23 cellular contexts compared by ENCODE assay signal in genomic region chr3:138455801-138456716, GRCh38. TPM values are rescaled to one million over a fixed set of nuclear protein-coding genes. Genes with fewer than 3 reads are reported as not detected.
DNase-seq lines count a peak whose midpoint lies in the region; ATAC-seq, FAIRE-seq and TF ChIP-seq lines count a peak whose summit lies in the region.
"Had no signal": no experiment of that assay in that cellular context is flagged by ENCODE, and none has a peak within 500 bp of the region (broad histone marks: within the 10 kb centered on the region; RNA-seq: fewer than 3 reads in every experiment).

No MANE protein-coding gene starts in this region.

- ATAC-seq in K562 (no peak), GM21526 (IDR thresholded peaks at IDR 0.05; ENCODE audit: low FRiP score, unreplicated experiment) (no peak)
- ATAC-seq: activated naive CD8-positive, alpha-beta T cell treated with anti-CD3 and anti-CD28 coated beads, Interleukin-2, amount 50 U/mL, for 24 hours; effector memory CD8-positive, alpha-beta T cell; pancreas had no signal

- no peak for TF ChIP-seq EP300 in K562 (IDR thresholded peaks at IDR 0.05; ENCODE audit: low read length)

- no peaks in the 10 kb centered on the region for H3K9me2 ChIP-seq in GM23248 (ENCODE audit: insufficient read depth)

- POLR2A ChIA-PET in K562 (lab: Yijun Ruan, JAX), result interaction anchor here (0.6 kb wide), 2 partner anchors 103 to 1805 kb away, joined by 3 read pairs; no protein-coding TSS in a partner anchor

- in situ Hi-C loops in GM23248 (cut with MboI) (loop anchor here (25.0 kb wide), 1 partner anchor 456 kb away; no protein-coding TSS in a partner anchor), K562 (cut with MboI) (no loop called here)

- TF ChIP-seq RAD21 in K562 (CRISPR knock-in tag; conservative IDR thresholded peaks at IDR 0.05 in 1 of 2, IDR thresholded peaks at IDR 0.05 in 1 of 2), result no peak

- H2AFZ ChIP-seq in GM23248, result no peak overlapping the region
- H2AFZ ChIP-seq in K562 (ENCODE audit: low read depth, low read length), result no peak overlapping the region

- TF ChIP-seq POLR2A in K562 (conservative IDR thresholded peaks at IDR 0.05), result no peak

- no peak overlapping the region for H3K27ac ChIP-seq in GM23248
- no peak overlapping the region for H3K27ac ChIP-seq in K562 (ENCODE audit: extremely low read depth, low read depth, low read length)
- H3K27ac ChIP-seq: pancreas had no signal

- TF ChIP-seq CTCF in K562 (IDR thresholded peaks at IDR 0.05 in 2 of 3, conservative IDR thresholded peaks at IDR 0.05 in 1 of 3; ENCODE audit: insufficient read depth in 2 of 3, low read depth in 1 of 3, low read length in 3 of 3), result no peak

- no peaks in the 10 kb centered on the region for H3K27me3 ChIP-seq in GM23248 (replicated peaks; ENCODE audit: insufficient read depth)
- H3K27me3 ChIP-seq in K562 (ENCODE audit: control insufficient read depth in 2 of 2, insufficient read depth in 2 of 2, low read length in 2 of 2), result peaks cover 6 to 47% of the 10 kb centered on the region in 2 experiments; a peak in 3 of 5 replicates
- H3K27me3 ChIP-seq: pancreas had no signal

- H4K20me1 ChIP-seq in GM23248 (ENCODE audit: insufficient read depth) (no peaks in the 10 kb centered on the region), K562 (replicated peaks; ENCODE audit: control insufficient read depth, insufficient read depth, low read length) (0 out of 2 replicates have a peak, but pooled peaks cover 4% of the 10 kb centered on the region)

- H3K36me3 ChIP-seq in GM23248 (ENCODE audit: low read depth), result no peaks in the 10 kb centered on the region
- H3K36me3 ChIP-seq in K562 (ENCODE audit: control insufficient read depth, insufficient read depth, low read length), result no peaks in the 10 kb centered on the region
- H3K36me3 ChIP-seq: pancreas had no signal

- FAIRE-seq in K562 (lab: Jason Lieb, UNC), result no peak
- FAIRE-seq: G401.6, GM12891, pancreas, RCC 7860, small intestine, TTC549 had no signal

- no peaks in the 10 kb centered on the region for H3K9me3 ChIP-seq in GM23248 (ENCODE audit: low read depth)
- H3K9me3 ChIP-seq in K562 (replicated peaks; ENCODE audit: control insufficient read depth, insufficient read depth, low read depth, low read length), result no peaks in the 10 kb centered on the region
- H3K9me3 ChIP-seq: pancreas had no signal

- H3K4me3 ChIP-seq in GM23248 (no peak overlapping the region), K562 (no peak overlapping the region)
- H3K4me3 ChIP-seq: pancreas had no signal

- WGBS in GM23248 (ENCODE audit: low coverage in 1 of 2, low lambda C conversion rate in 2 of 2, missing lambda C conversion rate in 2 of 2), 2 experiments, result 86% methylated on average over 13 of the region's 13 CpGs
- 3% methylated on average over 10 of the region's 13 CpGs for WGBS in K562 (ENCODE audit: insufficient coverage, low coverage, missing lambda C conversion rate)

- BruUV-seq in K562 (replicated peaks; lab: Mats Ljungman, UMichigan), result no TSS peak

- no peaks in the 10 kb centered on the region for H3F3A ChIP-seq in GM23248 (ENCODE audit: insufficient read depth)

- DNase-seq in A172 (ENCODE audit: low spot score) (peak; percentile 73), GM23248 (peak; percentile 41), K562 (ENCODE audit: extremely low read depth in 1 of 4, low spot score in 3 of 4) (no peak), kidney tubule cell (ENCODE audit: low spot score) (peak; percentile 69), NCI-H2107 (lab: John Stamatoyannopoulos, UW) (no peak), Ammon's horn (ENCODE audit: low spot score) (no peak), germinal center (ENCODE audit: low spot score) (no peak)
- DNase-seq: activated CD4-positive, alpha-beta T cell treated with anti-CD3 and anti-CD28 coated beads, Interleukin-2, amount 50 U/mL, for 1 hour; activated naive CD8-positive, alpha-beta T cell treated with anti-CD3 and anti-CD28 coated beads, Interleukin-2, amount 50 U/mL, for 24 hours; activated T-cell treated with anti-CD3 and anti-CD28 coated beads, Interleukin-2, amount 50 U/mL, for 48 hours; COR-L47; effector memory CD8-positive, alpha-beta T cell; NCI-H1105 treated with DMSO at 0.1 percent for 48 hours; NCI-H82; pancreas; small intestine; stimulated activated CD4-positive, alpha-beta T cell treated with anti-CD3 and anti-CD28 coated beads, Interleukin-4, amount 100 ng/mL, for 4 hours; stimulated activated CD8-positive, alpha-beta memory T cell treated with anti-CD3 and anti-CD28 coated beads, Interleukin-4, amount 100 ng/mL, for 48 hours had no signal

- H3K9ac ChIP-seq in GM23248 (no peak overlapping the region), K562 (ENCODE audit: insufficient read depth in 1 of 2, low read depth in 2 of 2, low read length in 2 of 2) (no peak overlapping the region)

- intact Hi-C loops in K562 (cut with micrococcal nuclease), result no loop called here

- peaks cover 2% of the 10 kb centered on the region; the same call in 1 of the 2 replicates for H3K4me1 ChIP-seq in GM23248 (ENCODE audit: insufficient read depth)
- peaks cover 0 to 10% of the 10 kb centered on the region in 2 experiments; a peak in 2 of 5 replicates for H3K4me1 ChIP-seq in K562 (replicated peaks in 1 of 2; ENCODE audit: control insufficient read depth in 2 of 2, insufficient read depth in 2 of 2, low read length in 2 of 2)
- H3K4me1 ChIP-seq: pancreas had no signal

- H3K79me2 ChIP-seq in GM23248 (ENCODE audit: insufficient read depth) (no peaks in the 10 kb centered on the region), K562 (ENCODE audit: control insufficient read depth, insufficient read depth, low read length) (no peaks in the 10 kb centered on the region)

- no peak overlapping the region for H3K4me2 ChIP-seq in GM23248 (ENCODE audit: unreplicated experiment)
- H3K4me2 ChIP-seq in K562 (ENCODE audit: insufficient read depth, low read length), result no peak overlapping the region

- CTCF ChIA-PET in K562 (lab: Yijun Ruan, JAX; ENCODE audit: low intra/inter-chr PET ratio), result no interaction called here

- no peaks in the 10 kb centered on the region for H3K9me1 ChIP-seq in K562 (ENCODE audit: control insufficient read depth, insufficient read depth, low read length)

TF ChIP-seq in K562, 482 proteins besides CTCF, POLR2A, EP300 and RAD21:
- TF ChIP-seq NRF1 (conservative IDR thresholded peaks at IDR 0.05 in 1 of 2, IDR thresholded peaks at IDR 0.05 in 1 of 2) (peak; percentile 62 to 69), RAD51 (IDR thresholded peaks at IDR 0.05; ENCODE audit: borderline replicate concordance, low read depth) (no peak)

RNA-seq across cellular contexts. Expression of gene ESYT3, which starts 21.6 kb away (rescaled TPM):
- total RNA-seq in A172 (2014; rRNA removed; shearing (Covaris generic)), result 0.16 and 0.46 TPM in 2 replicates
- total RNA-seq in GM23248 (2014; rRNA removed; shearing (Covaris generic)), result 0.63 and 1.3 TPM in 2 replicates
- polyA plus RNA-seq in GM23248 (2016; fragmentation: Nextera tagmentation; extraction: Ambion mirVana), result 0.38 and 0.48 TPM in 2 replicates
- not detected in 2 replicates for total RNA-seq in K562 (2011; cell fraction: chromatin; rRNA removed; ENCODE audit: low replicate concordance)
- not detected in 2 replicates for total RNA-seq in K562 (2011; cell fraction: nucleolus; rRNA removed)
- not detected in 2 replicates for total RNA-seq in K562 (2011; cell fraction: nucleoplasm; rRNA removed)
- total RNA-seq in K562 (2014; rRNA removed), result not detected in 2 replicates
- not detected in 2 replicates for total RNA-seq in K562 (2014; rRNA removed; fragmentation: Illumina TruSeq; extraction: Trizol)
- not detected in 2 replicates for total RNA-seq in K562 (2015; rRNA removed; fragmentation: Illumina TruSeq; extraction: Trizol)
- not detected in 2 replicates for total RNA-seq in K562 (2021)
- polyA plus RNA-seq in K562 (2011; rRNA removed), result not detected in 2 replicates
- polyA plus RNA-seq in K562 (2011; cell fraction: cytosol; rRNA removed), result not detected in 2 replicates
- 0.03 TPM in 1 of 2 replicates, not detected in the other for polyA plus RNA-seq in K562 (2011; cell fraction: nucleus; rRNA removed)
- polyA plus RNA-seq in K562 (2012), result 0.01 TPM in 1 of 2 replicates, not detected in the other
- polyA plus RNA-seq in K562 (2014; fragmentation: Illumina TruSeq; extraction: Trizol), result not detected in 2 replicates
- polyA plus RNA-seq in K562 (2014; fragmentation: Nextera tagmentation; extraction: Ambion mirVana), result not detected
- polyA plus RNA-seq in K562 (2014; rRNA removed), result not detected in 2 replicates
- polyA minus RNA-seq in K562 (2011; rRNA and poly(A)+ RNA removed), result not detected in 2 replicates
- polyA minus RNA-seq in K562 (2011; cell fraction: cytosol; rRNA and poly(A)+ RNA removed), result not detected in 2 replicates
- polyA minus RNA-seq in K562 (2011; cell fraction: nucleus; rRNA and poly(A)+ RNA removed), result not detected in 2 replicates

Comparison
In these comparisons a context has a peak if more than half of its experiments do, and no peak if none do; other contexts are left out.
1. DNase-seq: peak in A172 (single experiment), GM23248 (single experiment) and kidney tubule cell (single experiment); none in K562 (0 of 4), NCI-H2107 (single experiment), Ammon's horn (single experiment) and germinal center (single experiment).